ENCODE assay signal across 1 cellular context in the genomic region with DNA sequence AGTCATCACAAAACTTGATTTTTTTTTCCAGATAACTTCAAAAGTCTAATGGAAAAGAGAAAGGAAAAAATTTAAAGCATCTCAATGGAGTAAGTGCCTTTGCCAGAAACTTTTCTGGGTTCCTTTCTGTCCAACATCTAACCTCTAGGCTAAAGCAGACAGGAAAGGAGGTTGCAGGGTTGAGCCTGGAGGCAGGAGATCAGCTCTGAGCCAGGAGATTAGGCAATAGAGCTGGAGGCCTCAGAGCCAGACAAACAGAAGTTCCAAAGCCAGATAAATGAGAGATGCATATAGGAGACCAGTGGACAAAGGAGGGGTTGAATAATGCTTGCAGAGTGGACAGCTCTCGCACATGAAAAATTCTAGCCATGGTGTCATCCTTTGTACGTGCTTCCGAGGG.
TF ChIP-seq lines count a peak whose summit lies in the region.

No MANE protein-coding gene starts in this region.

TF ChIP-seq in HepG2, 621 proteins besides CTCF, POLR2A, EP300 and RAD21:
- TF ChIP-seq GATAD2A (CRISPR knock-in tag; IDR thresholded peaks at IDR 0.05) (peak; percentile 24; the same call in 1 of the 2 replicates), CEBPG (CRISPR knock-in tag; IDR thresholded peaks at IDR 0.05) (peak; percentile 87), KAT7 (CRISPR knock-in tag; IDR thresholded peaks at IDR 0.05; ENCODE audit: borderline replicate concordance) (no peak), CEBPB (IDR thresholded peaks at IDR 0.05; ENCODE audit: borderline replicate concordance, low read depth, low read length) (peak; percentile 75; the same call in 1 of the 2 replicates), PAX8 (CRISPR knock-in tag; IDR thresholded peaks at IDR 0.05; ENCODE audit: borderline replicate concordance) (no peak), KLF16 (CRISPR knock-in tag; IDR thresholded peaks at IDR 0.05) (no peak), ZNF367 (CRISPR knock-in tag; IDR thresholded peaks at IDR 0.05; ENCODE audit: borderline replicate concordance) (no peak)
- TF ChIP-seq, protein P1, sequence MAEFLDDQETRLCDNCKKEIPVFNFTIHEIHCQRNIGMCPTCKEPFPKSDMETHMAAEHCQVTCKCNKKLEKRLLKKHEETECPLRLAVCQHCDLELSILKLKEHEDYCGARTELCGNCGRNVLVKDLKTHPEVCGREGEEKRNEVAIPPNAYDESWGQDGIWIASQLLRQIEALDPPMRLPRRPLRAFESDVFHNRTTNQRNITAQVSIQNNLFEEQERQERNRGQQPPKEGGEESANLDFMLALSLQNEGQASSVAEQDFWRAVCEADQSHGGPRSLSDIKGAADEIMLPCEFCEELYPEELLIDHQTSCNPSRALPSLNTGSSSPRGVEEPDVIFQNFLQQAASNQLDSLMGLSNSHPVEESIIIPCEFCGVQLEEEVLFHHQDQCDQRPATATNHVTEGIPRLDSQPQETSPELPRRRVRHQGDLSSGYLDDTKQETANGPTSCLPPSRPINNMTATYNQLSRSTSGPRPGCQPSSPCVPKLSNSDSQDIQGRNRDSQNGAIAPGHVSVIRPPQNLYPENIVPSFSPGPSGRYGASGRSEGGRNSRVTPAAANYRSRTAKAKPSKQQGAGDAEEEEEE (CRISPR knock-in tag; IDR thresholded peaks at IDR 0.05; ENCODE audit: borderline replicate concordance), result no peak
